Comparison of ENCODE assay signal across 8 cellular contexts in genomic region chr4:86594559-86595425, GRCh38. TPM values are rescaled to one million over a fixed set of nuclear protein-coding genes. Genes with fewer than 3 reads are reported as not detected.
DNase-seq lines count a peak whose midpoint lies in the region; ATAC-seq and TF ChIP-seq lines count a peak whose summit lies in the region.

No MANE protein-coding gene starts in this region.

- H3K36me3 ChIP-seq in H7 (replicated peaks; ENCODE audit: control insufficient read depth, insufficient read depth, low read length) (no peaks in the 10 kb centered on the region), esophagus (ENCODE audit: control insufficient read depth in 2 of 2, insufficient read depth in 2 of 2, low read length in 1 of 2) (no peaks in the 10 kb centered on the region), mucosa of descending colon (ENCODE audit: low read depth) (no peaks in the 10 kb centered on the region), tibial artery (no peaks in the 10 kb centered on the region)

- no peaks in the 10 kb centered on the region for H3K4me1 ChIP-seq in esophagus (ENCODE audit: control insufficient read depth in 2 of 2, insufficient read depth in 2 of 2, low read length in 1 of 2)
- peaks cover 13% of the 10 kb centered on the region for H3K4me1 ChIP-seq in mucosa of descending colon (ENCODE audit: low read depth)
- H3K4me1 ChIP-seq in tibial artery: peaks cover 0 to 36% (median 5%) of the 10 kb centered on the region in 4 donors

- no peak for TF ChIP-seq CTCF in mucosa of descending colon (IDR thresholded peaks at IDR 0.05)
- no peak for TF ChIP-seq CTCF in tibial artery (IDR thresholded peaks at IDR 0.05)

- H3K4me3 ChIP-seq in H7 (ENCODE audit: insufficient read depth, low read depth, low read length) (peak overlapping the region; percentile 77), esophagus (ENCODE audit: low read depth in 1 of 2, low read length in 2 of 2) (peak overlapping the region; percentile 82 to 86), mucosa of descending colon (peak overlapping the region; percentile 17), tibial artery (peak overlapping the region; percentile 71 to 84)

- H3K27ac ChIP-seq in esophagus (ENCODE audit: low read depth in 2 of 2, low read length in 1 of 2) (peak overlapping the region; percentile 87 to 97), tibial artery (peak overlapping the region; percentile 84 to 90)

- intact Hi-C loops in mucosa of descending colon (cut with DNase I, micrococcal nuclease): no loop called here
- intact Hi-C loops in tibial artery (cut with DNase I; ENCODE audit: low total_unique reads): loop anchor here (5.0 to 10.0 kb wide), 2 partner anchors 97 to 310 kb away; no protein-coding TSS in a partner anchor

- H3K27me3 ChIP-seq in H7 (ENCODE audit: control insufficient read depth, insufficient read depth, low read length): no peaks in the 10 kb centered on the region
- H3K27me3 ChIP-seq in esophagus (ENCODE audit: control insufficient read depth in 1 of 2, insufficient read depth in 2 of 2, low read length in 2 of 2): no peaks in the 10 kb centered on the region
- no peaks in the 10 kb centered on the region for H3K27me3 ChIP-seq in tibial artery

- ATAC-seq in mucosa of descending colon: peak; percentile 67

- no peaks in the 10 kb centered on the region for H3K9me3 ChIP-seq in esophagus (ENCODE audit: control insufficient read depth in 2 of 2, insufficient read depth in 1 of 2, low read depth in 1 of 2, low read length in 1 of 2)
- no peaks in the 10 kb centered on the region for H3K9me3 ChIP-seq in mucosa of descending colon
- no peaks in the 10 kb centered on the region for H3K9me3 ChIP-seq in tibial artery

- DNase-seq in NCI-H2107 treated with DMSO at 0.1 percent for 48 hours (lab: John Stamatoyannopoulos, UW; ENCODE audit: unreplicated experiment) (peak; percentile 33), NCI-H2107 (lab: John Stamatoyannopoulos, UW) (no peak), H7 (peak; percentile 33), MV-4-11 (lab: John Stamatoyannopoulos, UW) (peak; percentile 2), mucosa of descending colon (peak in 2 of 3 donors; percentile 23 to 51), tibial artery (peak; percentile 45 to 65)
- DNase-seq in activated CD4-positive, alpha-beta T cell treated with anti-CD3 and anti-CD28 coated beads, Interleukin-2, amount 50 U/mL, for 4 hours: peak; percentile 0 to 3

- 0 to 1% methylated on average over 40 to 47 of the region's 47 CpGs for WGBS in esophagus, 2 donors

RNA-seq across cellular contexts. Expression of gene PTPN13, which starts 0.7 kb away (rescaled TPM):
- 29.2 and 33.0 TPM in 2 replicates for total RNA-seq in H7 (2014; rRNA removed; shearing (Covaris generic))
- 10 to 100 TPM; 12.2 to 18.3 TPM for polyA plus RNA-seq in esophagus
- 10 to 100 TPM in 1 of 3 donors, 1 to 10 TPM in 2; 2.9 to 15.6 (median 3.7) TPM for total RNA-seq in mucosa of descending colon

Comparison
In these comparisons a context has a peak if more than half of its experiments do, and no peak if none do; other contexts are left out.
1. H3K4me3 ChIP-seq: peak in every context shown above with its lines; median percentile 84 in esophagus; 78 in tibial artery; 77 in H7; 17 in mucosa of descending colon.